ENCODE assay signal across 31 cellular contexts in the genomic region with DNA sequence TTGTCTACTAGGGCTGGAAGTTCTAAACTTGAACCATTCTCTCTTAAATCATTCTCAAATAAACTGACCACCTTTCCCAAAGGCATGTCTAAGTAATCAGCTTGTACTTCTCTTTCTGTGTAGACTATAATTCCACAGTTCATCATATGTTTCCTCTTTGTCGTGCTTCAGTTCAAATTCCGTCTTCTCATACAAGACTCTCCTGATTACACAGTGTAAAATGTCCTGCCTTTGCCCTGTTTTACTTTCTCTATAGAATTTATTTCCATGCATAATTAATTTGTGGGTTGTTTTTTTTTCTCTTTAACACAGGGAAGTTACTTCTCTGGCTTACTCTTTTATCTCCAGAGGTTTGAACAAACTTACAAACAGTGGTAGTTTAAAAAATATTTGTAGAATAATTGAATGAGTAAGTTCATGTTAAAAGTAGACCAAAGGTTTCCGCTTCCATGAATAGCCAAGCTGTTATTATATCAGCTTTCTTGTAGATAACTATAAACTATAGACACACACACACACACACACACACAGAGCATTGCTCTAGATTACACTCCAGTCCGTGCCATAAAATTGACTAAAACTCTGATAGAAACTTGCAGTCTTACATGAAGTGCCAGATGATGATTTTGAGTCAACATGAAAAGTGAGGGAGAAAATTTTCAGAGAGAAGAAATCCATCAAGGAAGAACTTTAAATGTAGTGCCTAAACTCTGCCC.
DNase-seq lines count a peak whose midpoint lies in the region; ATAC-seq, FAIRE-seq and TF ChIP-seq lines count a peak whose summit lies in the region.
"Had no signal": no experiment of that assay in that cellular context is flagged by ENCODE, and none has a peak within 500 bp of the region (broad histone marks: within the 10 kb centered on the region; RNA-seq: fewer than 3 reads in every experiment).

No MANE protein-coding gene starts in this region.

- ATAC-seq in SK-N-SH treated with all-trans-retinoic acid at 6 μM for 48 hours: no peak
- ATAC-seq in K562: no peak
- ATAC-seq in activated T-cell treated with anti-CD3 and anti-CD28 coated beads, Interleukin-2, amount 50 U/mL, for 72 hours (replicated peaks in 1 of 2): no peak
- no peak for ATAC-seq in HG03457 (IDR thresholded peaks at IDR 0.05; ENCODE audit: unreplicated experiment)
- no peak for ATAC-seq in GM19463 (IDR thresholded peaks at IDR 0.05; ENCODE audit: unreplicated experiment)
- ATAC-seq: GM12878, HCT116, PC-3 had no signal

- no peaks in the 10 kb centered on the region for H3K9me2 ChIP-seq in SK-N-SH

- H3K27ac Mint-ChIP-seq in activated T-cell treated with anti-CD3 and anti-CD28 coated beads, Interleukin-2, amount 50 U/mL, for 72 hours: no peak overlapping the region
- H3K27ac Mint-ChIP-seq: CD14-positive monocyte; CD8-positive, alpha-beta memory T cell; IgD-negative memory B cell had no signal

- H3K9me3 Mint-ChIP-seq in activated T-cell treated with anti-CD3 and anti-CD28 coated beads, Interleukin-2, amount 50 U/mL, for 72 hours: no peaks in the 10 kb centered on the region
- H3K9me3 Mint-ChIP-seq: CD14-positive monocyte; CD8-positive, alpha-beta memory T cell; IgD-negative memory B cell had no signal

- intact Hi-C loops in K562 (cut with micrococcal nuclease): no loop called here

- no peaks in the 10 kb centered on the region for H3F3A ChIP-seq in SK-N-SH (replicated peaks; ENCODE audit: insufficient read depth)

- H3K27me3 Mint-ChIP-seq in activated T-cell treated with anti-CD3 and anti-CD28 coated beads, Interleukin-2, amount 50 U/mL, for 72 hours (ENCODE audit: low read depth): no peaks in the 10 kb centered on the region

- TF ChIP-seq EP300 in SK-N-SH (IDR thresholded peaks at IDR 0.05; ENCODE audit: borderline replicate concordance in 1 of 2, low read depth in 1 of 2, low read length in 1 of 2) (no peak), K562 (IDR thresholded peaks at IDR 0.05; ENCODE audit: low read length) (no peak)

- H3K9ac ChIP-seq in SK-N-SH: no peak overlapping the region
- no peak overlapping the region for H3K9ac ChIP-seq in K562 (ENCODE audit: insufficient read depth in 1 of 2, low read depth in 2 of 2, low read length in 2 of 2)
- H3K9ac ChIP-seq: GM23248 had no signal

- H3K4me1 ChIP-seq in SK-N-SH (ENCODE audit: control insufficient read depth in 1 of 2, insufficient read depth in 2 of 2, low read depth in 1 of 2, low read length in 1 of 2): no peaks in the 10 kb centered on the region; a peak in 1 of 4 replicates
- H3K4me1 ChIP-seq in K562 (replicated peaks in 1 of 2; ENCODE audit: control insufficient read depth in 2 of 2, insufficient read depth in 2 of 2, low read length in 2 of 2): no peaks in the 10 kb centered on the region
- peaks cover 15% of the 10 kb centered on the region for H3K4me1 ChIP-seq in neuron (ENCODE audit: insufficient read depth, low read length)
- H3K4me1 ChIP-seq: BE2C had no signal

- H3K4me2 ChIP-seq in SK-N-SH (no peak overlapping the region), K562 (ENCODE audit: insufficient read depth, low read length) (no peak overlapping the region)

- BruUV-seq in K562 (replicated peaks; lab: Mats Ljungman, UMichigan): no TSS peak

- H3K79me2 ChIP-seq in SK-N-SH (ENCODE audit: insufficient read depth) (no peaks in the 10 kb centered on the region), K562 (ENCODE audit: control insufficient read depth, insufficient read depth, low read length) (no peaks in the 10 kb centered on the region)

- no peak for FAIRE-seq in K562 (lab: Jason Lieb, UNC)
- FAIRE-seq: GM12878 had no signal

- H3K4me3 ChIP-seq in SK-N-SH (ENCODE audit: low read depth in 2 of 2, low read length in 1 of 2): no peak overlapping the region
- H3K4me3 ChIP-seq in K562: no peak overlapping the region
- no peak overlapping the region for H3K4me3 ChIP-seq in neuron (ENCODE audit: low read length)
- H3K4me3 ChIP-seq: GM12878, GM23248 had no signal

- H3K4me1 Mint-ChIP-seq in activated T-cell treated with anti-CD3 and anti-CD28 coated beads, Interleukin-2, amount 50 U/mL, for 72 hours (ENCODE audit: low read depth): no peaks in the 10 kb centered on the region
- H3K4me1 Mint-ChIP-seq: CD14-positive monocyte; CD8-positive, alpha-beta memory T cell had no signal

- TF ChIP-seq CTCF in SK-N-SH (IDR thresholded peaks at IDR 0.05): no peak
- no peak for TF ChIP-seq CTCF in K562 (IDR thresholded peaks at IDR 0.05 in 2 of 3, conservative IDR thresholded peaks at IDR 0.05 in 1 of 3; ENCODE audit: insufficient read depth in 2 of 3, low read depth in 1 of 3, low read length in 3 of 3)

- H3K9me1 ChIP-seq in K562 (ENCODE audit: control insufficient read depth, insufficient read depth, low read length): no peaks in the 10 kb centered on the region

- no peaks in the 10 kb centered on the region for H3K27me3 ChIP-seq in SK-N-SH (ENCODE audit: insufficient read depth)
- no peaks in the 10 kb centered on the region for H3K27me3 ChIP-seq in K562 (ENCODE audit: control insufficient read depth in 2 of 2, insufficient read depth in 2 of 2, low read length in 2 of 2)
- no peaks in the 10 kb centered on the region for H3K27me3 ChIP-seq in neuron (ENCODE audit: insufficient read depth, low read length)
- H3K27me3 ChIP-seq: BE2C had no signal

- H3K36me3 ChIP-seq in SK-N-SH (replicated peaks in 1 of 2; ENCODE audit: control insufficient read depth in 1 of 2, insufficient read depth in 2 of 2, low read length in 1 of 2) (no peaks in the 10 kb centered on the region), K562 (ENCODE audit: control insufficient read depth, insufficient read depth, low read length) (no peaks in the 10 kb centered on the region), neuron (ENCODE audit: insufficient read depth, low read length) (no peaks in the 10 kb centered on the region)
- H3K36me3 ChIP-seq: BE2C had no signal

- DNase-seq in SK-N-SH (no peak), K562 (ENCODE audit: extremely low read depth in 1 of 4, low spot score in 3 of 4) (no peak)
- DNase-seq in activated T-cell treated with anti-CD3 and anti-CD28 coated beads, Interleukin-2, amount 50 U/mL, for 72 hours: no peak
- DNase-seq: ACHN; BE2C; CD8-positive, alpha-beta memory T cell; DMS 273 treated with DMSO at 0.1 percent for 48 hours; DMS79; EL; GDM1; GM23248; NCI-H1092; NCI-H1417 treated with DMSO at 0.1 percent for 48 hours; NCI-H1694 treated with DMSO at 0.1 percent for 48 hours; NCI-H2081 treated with DMSO at 0.1 percent for 48 hours; NCI-H2171; NCI-H345; NCI-H510A treated with DMSO at 0.1 percent for 48 hours; NCI-H774; NK-92 treated with Interleukin-12 subunit alpha and Interleukin-12 subunit beta, amount 100 ng/mL, for 24 hours; PC-3 had no signal

- H3K4me3 Mint-ChIP-seq in activated T-cell treated with anti-CD3 and anti-CD28 coated beads, Interleukin-2, amount 50 U/mL, for 72 hours: no peak overlapping the region
- H3K4me3 Mint-ChIP-seq: CD14-positive monocyte; CD8-positive, alpha-beta memory T cell; IgD-negative memory B cell had no signal

- WGBS in SK-N-SH (ENCODE audit: low lambda C conversion rate): 45% methylated on average over 4 of the region's 4 CpGs
- WGBS in K562 (ENCODE audit: insufficient coverage, low coverage, missing lambda C conversion rate): 23% methylated on average over 4 of the region's 4 CpGs

- no peaks in the 10 kb centered on the region for H3K9me3 ChIP-seq in SK-N-SH
- no peaks in the 10 kb centered on the region for H3K9me3 ChIP-seq in K562 (replicated peaks; ENCODE audit: control insufficient read depth, insufficient read depth, low read depth, low read length)
- no peaks in the 10 kb centered on the region for H3K9me3 ChIP-seq in neuron (ENCODE audit: low read length)
- H3K9me3 ChIP-seq: BE2C had no signal

- POLR2A ChIA-PET in SK-N-SH (lab: Yijun Ruan, JAX): no interaction called here
- POLR2A ChIA-PET in K562 (lab: Yijun Ruan, JAX): no interaction called here

- H4K20me1 ChIP-seq in SK-N-SH (ENCODE audit: insufficient read depth): no peaks in the 10 kb centered on the region
- H4K20me1 ChIP-seq in K562 (replicated peaks; ENCODE audit: control insufficient read depth, insufficient read depth, low read length): no peaks in the 10 kb centered on the region

- H2AFZ ChIP-seq in SK-N-SH (ENCODE audit: low read depth): peak overlapping the region; percentile 9; the same call in 1 of the 2 replicates
- 0 out of 2 replicates have a peak overlapping the region, but pooled peaks have one; percentile 15 for H2AFZ ChIP-seq in K562 (ENCODE audit: low read depth, low read length)
- H2AFZ ChIP-seq in neuron (ENCODE audit: low read depth, low read length): peak overlapping the region; percentile 47
- H2AFZ ChIP-seq: GM23248 had no signal

- TF ChIP-seq RAD21 in SK-N-SH (IDR thresholded peaks at IDR 0.05; ENCODE audit: low read length) (no peak), K562 (CRISPR knock-in tag; conservative IDR thresholded peaks at IDR 0.05 in 1 of 2, IDR thresholded peaks at IDR 0.05 in 1 of 2) (no peak)

- no peak for TF ChIP-seq POLR2A in K562 (conservative IDR thresholded peaks at IDR 0.05)

- H3K27ac ChIP-seq in SK-N-SH (ENCODE audit: low read depth in 2 of 2, low read length in 1 of 2) (no peak overlapping the region), K562 (ENCODE audit: extremely low read depth, low read depth, low read length) (no peak overlapping the region)
- H3K27ac ChIP-seq: 22Rv1, GM23248, HL-60 had no signal

- CTCF ChIA-PET in SK-N-SH (lab: Yijun Ruan, JAX): no interaction called here
- CTCF ChIA-PET in K562 (lab: Yijun Ruan, JAX; ENCODE audit: low intra/inter-chr PET ratio): no interaction called here

- H3K36me3 Mint-ChIP-seq in activated T-cell treated with anti-CD3 and anti-CD28 coated beads, Interleukin-2, amount 50 U/mL, for 72 hours (ENCODE audit: insufficient read depth in 2 of 2): no peaks in the 10 kb centered on the region
- H3K36me3 Mint-ChIP-seq: CD14-positive monocyte; CD8-positive, alpha-beta memory T cell; IgD-negative memory B cell had no signal

- in situ Hi-C loops in K562 (cut with MboI): no loop called here

TF ChIP-seq in SK-N-SH treated with all-trans-retinoic acid at 6 μM for 48 hours, 23 proteins besides CTCF, POLR2A, EP300 and RAD21 (continues in another document):
- no peak for TF ChIP-seq ZFP30 (CRISPR knock-in tag; IDR thresholded peaks at IDR 0.05)
- no peak for TF ChIP-seq SNAI2 (CRISPR knock-in tag; IDR thresholded peaks at IDR 0.05)
- TF ChIP-seq ZFP3 (CRISPR knock-in tag; IDR thresholded peaks at IDR 0.05): no peak

TF ChIP-seq in K562, 482 proteins besides CTCF, POLR2A, EP300 and RAD21:
- TF ChIP-seq EGR1 (conservative IDR thresholded peaks at IDR 0.05) (no peak), MAFF (IDR thresholded peaks at IDR 0.05; ENCODE audit: low read length) (no peak), CTBP1 (IDR thresholded peaks at IDR 0.05; ENCODE audit: borderline replicate concordance) (no peak), U2AF1 (optimal IDR thresholded peaks at IDR 0.05; ENCODE audit: low read depth, low read length) (no peak), KDM1A (IDR thresholded peaks at IDR 0.05) (no peak), RAD51 (IDR thresholded peaks at IDR 0.05; ENCODE audit: borderline replicate concordance, low read depth) (no peak), SREBF1 (IDR thresholded peaks at IDR 0.05; ENCODE audit: borderline replicate concordance, low read depth, low read length) (no peak)
